In genomic region chr13:88745013-88745412, GRCh38 we compare ENCODE assay signal across 29 cellular contexts.
"Had no signal": no experiment of that assay in that cellular context is flagged by ENCODE, and none has a peak within 500 bp of the region (broad histone marks: within the 10 kb centered on the region; RNA-seq: fewer than 3 reads in every experiment).

No MANE protein-coding gene starts in this region.

- H3K27me3 ChIP-seq: neutrophil, pancreas, spleen, suprapubic skin, testis, tibial artery, transverse colon, upper lobe of right lung, uterus had no signal

- H3K36me3 ChIP-seq: neutrophil, pancreas, spleen, suprapubic skin, tibial artery, transverse colon, upper lobe of right lung, uterus had no signal

- H3K4me1 ChIP-seq: pancreas, psoas muscle, spleen, suprapubic skin, testis, tibial artery, transverse colon, upper lobe of right lung, uterus had no signal

- H3K4me2 ChIP-seq: smooth muscle cell had no signal

- H3K4me3 ChIP-seq: pancreas, psoas muscle, skin epidermis, smooth muscle cell, spleen, suprapubic skin, testis, tibial artery, transverse colon, upper lobe of right lung, uterus had no signal

- H3K9me3 ChIP-seq: neutrophil, pancreas, psoas muscle, suprapubic skin, testis, tibial artery, transverse colon, upper lobe of right lung, uterus had no signal

- ATAC-seq: naive thymus-derived CD8-positive, alpha-beta T cell; natural killer cell treated with Interleukin-12 subunit alpha and Interleukin-12 subunit beta and Interleukin-15 and Interleukin-18, amount 100 ng/mL, for 72 hours; pancreas; psoas muscle; right cardiac atrium; sciatic nerve; stimulated activated memory B cell treated with anti-CD40 and anti-IgM and Interleukin-4, amounts not matched to agents 10 μg/mL and 1 μg/mL and 100 μg/mL, for 72 hours; stimulated activated naive CD8-positive, alpha-beta T cell treated with anti-CD3 and anti-CD28 coated beads, Interleukin-15, amount 100 ng/mL, for 72 hours; stimulated activated naive CD8-positive, alpha-beta T cell treated with anti-CD3 and anti-CD28 coated beads, Interleukin-15, Interleukin-2, amounts not matched to agents 100 U/mL and 50 U/mL, for 24 hours; upper lobe of right lung had no signal

- H3K27ac ChIP-seq: neutrophil, pancreas, psoas muscle, skin epidermis, spleen, suprapubic skin, testis, tibial artery, transverse colon, upper lobe of right lung, uterus had no signal

- DNase-seq: naive thymus-derived CD8-positive, alpha-beta T cell; nephron progenitor cell; nucleus accumbens; pancreas; posterior cingulate gyrus; psoas muscle; right cardiac atrium; spleen; stimulated activated CD4-positive, alpha-beta T cell treated with anti-CD3 and anti-CD28 coated beads, Interleukin-12 subunit alpha, Interleukin-12 subunit beta, amount 100 ng/mL, for 4 hours; stimulated activated CD4-positive, alpha-beta T cell treated with anti-CD3 and anti-CD28 coated beads, Interleukin-1b, Interleukin-23, amount 100 ng/mL, for 48 hours; stimulated activated CD4-positive, alpha-beta T cell treated with anti-CD3 and anti-CD28 coated beads, Interleukin-4, amount 100 ng/mL, for 1 hour; stimulated activated CD4-positive, alpha-beta T cell treated with anti-CD3 and anti-CD28 coated beads, Interleukin-4, amount 100 ng/mL, for 4 hours; stimulated activated CD8-positive, alpha-beta memory T cell treated with anti-CD3 and anti-CD28 coated beads, Interleukin-4, amount 100 ng/mL, for 48 hours; stimulated activated naive CD4-positive, alpha-beta T cell; stimulated activated naive CD8-positive, alpha-beta T cell treated with anti-CD3 and anti-CD28 coated beads, Interleukin-15, amount 100 ng/mL, for 72 hours; stimulated activated naive CD8-positive, alpha-beta T cell treated with anti-CD3 and anti-CD28 coated beads, Interleukin-15, Interleukin-2, amounts not matched to agents 100 U/mL and 50 U/mL, for 24 hours; substantia nigra; testis; tibial artery; transverse colon; upper lobe of right lung; uterus had no signal
